ENCODE assay signal across 15 cellular contexts in genomic region chr7:105244594-105244993, GRCh38.
"Had no signal": no experiment of that assay in that cellular context is flagged by ENCODE, and none has a peak within 500 bp of the region (broad histone marks: within the 10 kb centered on the region; RNA-seq: fewer than 3 reads in every experiment).

No MANE protein-coding gene starts in this region.

- DNase-seq: activated CD4-positive, alpha-beta T cell treated with anti-CD3 and anti-CD28 coated beads, Interleukin-2, amount 10 ng/mL, durations not matched to agents 7 days and 5 days; activated CD8-positive, alpha-beta memory T cell treated with anti-CD3 and anti-CD28 coated beads, Interleukin-2, amount 50 U/mL, for 48 hours; activated gamma-delta T cell; activated T-cell treated with anti-CD3 and anti-CD28 coated beads, Interleukin-2, amount 50 U/mL, for 72 hours; central memory CD4-positive, alpha-beta T cell; cortex of kidney; effector CD4-positive, alpha-beta T cell; foreskin keratinocyte; head of caudate nucleus; left colon; nephron progenitor cell; stimulated activated CD4-positive, alpha-beta T cell treated with anti-CD3 and anti-CD28 coated beads, Interleukin-12 subunit alpha, Interleukin-12 subunit beta, amount 100 ng/mL, for 4 hours; stimulated activated CD4-positive, alpha-beta T cell treated with anti-CD3 and anti-CD28 coated beads, Interleukin-2, amount 100 ng/mL, for 24 hours had no signal

- ATAC-seq: activated naive CD4-positive, alpha-beta T cell treated with anti-CD3 and anti-CD28 coated beads, Interleukin-2, amount 50 U/mL, for 72 hours; activated T-cell treated with anti-CD3 and anti-CD28 coated beads, Interleukin-2, amount 50 U/mL, for 72 hours; foreskin keratinocyte; left colon; stimulated activated effector memory CD8-positive, alpha-beta T cell treated with anti-CD3 and anti-CD28 coated beads, Interleukin-12 subunit alpha, Interleukin-12 subunit beta, amount 100 ng/mL, for 72 hours had no signal

- H3K27me3 ChIP-seq: foreskin keratinocyte had no signal

- H3K27ac ChIP-seq: foreskin keratinocyte had no signal

- H3K4me1 ChIP-seq: foreskin keratinocyte had no signal
